In genomic region chr20:62602550-62602949, GRCh38 we compare ENCODE assay signal across 2 cellular contexts.
TF ChIP-seq lines count a peak whose summit lies in the region.

No MANE protein-coding gene starts in this region.

TF ChIP-seq in liver, 16 proteins besides CTCF, POLR2A, EP300 and RAD21 (continued from another document):
- TF ChIP-seq ZBTB33 (IDR thresholded peaks at IDR 0.05) (no peak), EGR1 (IDR thresholded peaks at IDR 0.05; ENCODE audit: low read depth in 2 of 2) (no peak), FOXA1 (IDR thresholded peaks at IDR 0.05) (no peak), FOXA2 (IDR thresholded peaks at IDR 0.05) (no peak)
- TF ChIP-seq, protein P1, sequence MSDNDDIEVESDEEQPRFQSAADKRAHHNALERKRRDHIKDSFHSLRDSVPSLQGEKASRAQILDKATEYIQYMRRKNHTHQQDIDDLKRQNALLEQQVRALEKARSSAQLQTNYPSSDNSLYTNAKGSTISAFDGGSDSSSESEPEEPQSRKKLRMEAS (IDR thresholded peaks at IDR 0.05): no peak

TF ChIP-seq in HepG2, 621 proteins besides CTCF, POLR2A, EP300 and RAD21 (continued from another document):
- TF ChIP-seq ZBTB46 (CRISPR knock-in tag; IDR thresholded peaks at IDR 0.05; ENCODE audit: borderline replicate concordance): no peak
- no peak for TF ChIP-seq ZNF7 (CRISPR knock-in tag; IDR thresholded peaks at IDR 0.05)
- TF ChIP-seq ZNF567 (CRISPR knock-in tag; IDR thresholded peaks at IDR 0.05; ENCODE audit: borderline replicate concordance): no peak
- no peak for TF ChIP-seq ZNF496 (CRISPR knock-in tag; IDR thresholded peaks at IDR 0.05; ENCODE audit: insufficient replicate concordance)
- no peak for TF ChIP-seq PRMT3 (CRISPR knock-in tag; IDR thresholded peaks at IDR 0.05; ENCODE audit: borderline replicate concordance, low read depth)
- no peak for TF ChIP-seq NR2C2 (CRISPR knock-in tag; IDR thresholded peaks at IDR 0.05; ENCODE audit: borderline replicate concordance)
- TF ChIP-seq RCOR2 (CRISPR knock-in tag; IDR thresholded peaks at IDR 0.05): no peak
- no peak for TF ChIP-seq KLF15 (CRISPR knock-in tag; IDR thresholded peaks at IDR 0.05; ENCODE audit: borderline replicate concordance)
- no peak for TF ChIP-seq ZNF841 (CRISPR knock-in tag; IDR thresholded peaks at IDR 0.05; ENCODE audit: borderline replicate concordance)
- TF ChIP-seq ZNF382 (CRISPR knock-in tag; IDR thresholded peaks at IDR 0.05; ENCODE audit: borderline replicate concordance): no peak
- TF ChIP-seq ZNF33B (CRISPR knock-in tag; IDR thresholded peaks at IDR 0.05): no peak
- TF ChIP-seq ZNF670 (CRISPR knock-in tag; IDR thresholded peaks at IDR 0.05; ENCODE audit: borderline replicate concordance): no peak
